8 cellular contexts compared by ENCODE assay signal in genomic region chr19:18541992-18542935, GRCh38. TPM values are rescaled to one million over a fixed set of nuclear protein-coding genes. Genes with fewer than 3 reads are reported as not detected.
DNase-seq lines count a peak whose midpoint lies in the region; ATAC-seq and TF ChIP-seq lines count a peak whose summit lies in the region.

No MANE protein-coding gene starts in this region.

- no peaks in the 10 kb centered on the region for H3K9me3 Mint-ChIP-seq in osteocyte (ENCODE audit: unreplicated experiment)

- H3K36me3 Mint-ChIP-seq in osteocyte (ENCODE audit: unreplicated experiment) = peaks cover 8% of the 10 kb centered on the region

- H3K27me3 Mint-ChIP-seq in osteocyte (ENCODE audit: unreplicated experiment) = no peaks in the 10 kb centered on the region

- H3K27me3 ChIP-seq in SJSA1 (replicated peaks) = no peaks in the 10 kb centered on the region

- peak; percentile 31 for DNase-seq in GM03348 (ENCODE audit: low spot score)
- no peak for DNase-seq in SJSA1 (ENCODE audit: low read depth in 1 of 2, low spot score in 2 of 2)
- no peak for DNase-seq in epithelial cell of esophagus (ENCODE audit: low read depth)
- DNase-seq in osteocyte (ENCODE audit: extremely low spot score, unreplicated experiment) = no peak
- no peak for DNase-seq in NCI-H748 (lab: John Stamatoyannopoulos, UW; ENCODE audit: unreplicated experiment)
- no peak for DNase-seq in T1000 (lab: John Stamatoyannopoulos, UW)
- DNase-seq in activated effector memory CD4-positive, alpha-beta T cell treated with Interleukin-2 at 50 U/mL for 16 hours = no peak

- H3K4me3 ChIP-seq in SJSA1 (peak overlapping the region; percentile 47), epithelial cell of esophagus (ENCODE audit: low read length) (peak overlapping the region; percentile 69)

- no peak overlapping the region for H3K27ac ChIP-seq in SJSA1

- peaks cover 40% of the 10 kb centered on the region for H3K36me3 ChIP-seq in SJSA1

- peak overlapping the region; percentile 85 for H3K27ac Mint-ChIP-seq in osteocyte (ENCODE audit: unreplicated experiment)

- no peak for ATAC-seq in GM18861 (IDR thresholded peaks at IDR 0.05; ENCODE audit: unreplicated experiment)

- no peak for TF ChIP-seq CTCF in epithelial cell of esophagus (IDR thresholded peaks at IDR 0.05; ENCODE audit: insufficient read depth, low read depth, low read length, missing control alignments)
- TF ChIP-seq CTCF in osteocyte (IDR thresholded peaks at IDR 0.05) = no peak

- H3K4me1 Mint-ChIP-seq in osteocyte (ENCODE audit: unreplicated experiment) = peaks cover 16% of the 10 kb centered on the region

- no peaks in the 10 kb centered on the region for H3K9me3 ChIP-seq in SJSA1 (replicated peaks)

- peaks cover 10% of the 10 kb centered on the region for H3K4me1 ChIP-seq in SJSA1 (replicated peaks)

- peak overlapping the region; percentile 86 for H3K4me3 Mint-ChIP-seq in osteocyte (ENCODE audit: unreplicated experiment)

RNA-seq across cellular contexts. Expression of gene FKBP8, which starts 1.1 kb away (rescaled TPM):
- total RNA-seq in SJSA1 (2014; rRNA removed; shearing (Covaris generic)) = 212 and 288 TPM in 2 replicates
- total RNA-seq in osteocyte = 242 and 253 TPM in 2 replicates

RNA-seq across cellular contexts. Expression of gene KXD1, which starts 15.4 kb away (rescaled TPM):
- 88.0 and 89.8 TPM in 2 replicates for total RNA-seq in SJSA1 (2014; rRNA removed; shearing (Covaris generic))
- total RNA-seq in osteocyte = 66.5 and 70.6 TPM in 2 replicates

RNA-seq across cellular contexts. Expression of gene ELL, which starts 20.4 kb away (rescaled TPM):
- 14.3 and 14.8 TPM in 2 replicates for total RNA-seq in SJSA1 (2014; rRNA removed; shearing (Covaris generic))
- 17.6 and 18.3 TPM in 2 replicates for total RNA-seq in osteocyte

RNA-seq across cellular contexts. Expression of gene UBA52, which starts 29.4 kb away (rescaled TPM):
- total RNA-seq in SJSA1 (2014; rRNA removed; shearing (Covaris generic)) = 745 and 1,061 TPM in 2 replicates
- 1,032 and 1,081 TPM in 2 replicates for total RNA-seq in osteocyte

RNA-seq across cellular contexts. Expression of gene REX1BD, which starts 46.3 kb away (rescaled TPM):
- 84.0 and 198 TPM in 2 replicates for total RNA-seq in SJSA1 (2014; rRNA removed; shearing (Covaris generic))
- 55.7 and 59.4 TPM in 2 replicates for total RNA-seq in osteocyte
